ENCODE assay signal across 14 cellular contexts in genomic region chr17:34318474-34318873, GRCh38. TPM values are rescaled to one million over a fixed set of nuclear protein-coding genes. Genes with fewer than 3 reads are reported as not detected.
A peak's percentile ranks its signal among the peaks of the same experiment; 100 is the strongest.
DNase-seq lines count a peak whose midpoint lies in the region; ATAC-seq and TF ChIP-seq lines count a peak whose summit lies in the region.
"Had no signal": no experiment of that assay in that cellular context is flagged by ENCODE, and none has a peak within 500 bp of the region (broad histone marks: within the 10 kb centered on the region; RNA-seq: fewer than 3 reads in every experiment).

No MANE protein-coding gene starts in this region.

- no peak overlapping the region for H2BK15ac ChIP-seq in mesenchymal stem cell (ENCODE audit: low read depth, poor library complexity, severe bottlenecking)

- no peak overlapping the region for H4K91ac ChIP-seq in mesenchymal stem cell (ENCODE audit: low read length)

- H3K27ac ChIP-seq in MM.1S (ENCODE audit: low read length) (no peak overlapping the region), subcutaneous abdominal adipose tissue (ENCODE audit: low read depth, low read length) (peak overlapping the region; percentile 54), mesenchymal stem cell (ENCODE audit: low read length, poor library complexity, severe bottlenecking) (no peak overlapping the region), suprapubic skin (no peak overlapping the region)

- H3K9me2 ChIP-seq in MM.1S (replicated peaks; ENCODE audit: insufficient read depth, low read length): no peaks in the 10 kb centered on the region

- no peak overlapping the region for H3K27ac Mint-ChIP-seq in activated CD8-positive, alpha-beta T cell treated with anti-CD3 and anti-CD28 coated beads, Interleukin-2, amount 10 ng/mL, durations not matched to agents 7 days and 5 days

- H3K36me3 Mint-ChIP-seq in activated CD8-positive, alpha-beta T cell treated with anti-CD3 and anti-CD28 coated beads, Interleukin-2, amount 10 ng/mL, durations not matched to agents 7 days and 5 days (ENCODE audit: low read depth): no peaks in the 10 kb centered on the region

- no peak overlapping the region for H3K4ac ChIP-seq in mesenchymal stem cell (ENCODE audit: low read depth in 1 of 2, low read length in 2 of 2)

- H3K9me3 Mint-ChIP-seq in activated CD8-positive, alpha-beta T cell treated with anti-CD3 and anti-CD28 coated beads, Interleukin-2, amount 10 ng/mL, durations not matched to agents 7 days and 5 days (ENCODE audit: insufficient read depth): no peaks in the 10 kb centered on the region

- no peaks in the 10 kb centered on the region for H3K79me2 ChIP-seq in MM.1S (ENCODE audit: low read length)

- DNase-seq in stimulated activated CD4-positive, alpha-beta T cell treated with anti-CD3 and anti-CD28 coated beads, Interleukin-4, amount 100 ng/mL, for 1 hour: peak; percentile 3
- no peak for DNase-seq in stimulated activated CD4-positive, alpha-beta T cell treated with anti-CD3 and anti-CD28 coated beads, Interleukin-12 subunit alpha, Interleukin-12 subunit beta, amount 100 ng/mL, for 4 hours
- DNase-seq in MM.1S (peak; percentile 41), mesenchymal stem cell (no peak), suprapubic skin (ENCODE audit: low spot score in 2 of 2) (no peak)
- peak; percentile 27 for DNase-seq in activated CD8-positive, alpha-beta T cell treated with anti-CD3 and anti-CD28 coated beads, Interleukin-2, amount 10 ng/mL, durations not matched to agents 7 days and 5 days
- DNase-seq: COR-L47, kidney, NCI-H1105 treated with DMSO at 0.1 percent for 48 hours, occipital lobe had no signal

- H4K20me1 ChIP-seq in MM.1S (ENCODE audit: insufficient read depth, low read length): no peaks in the 10 kb centered on the region

- no peak overlapping the region for H2AFZ ChIP-seq in MM.1S (ENCODE audit: low read length)
- H2AFZ ChIP-seq in mesenchymal stem cell (ENCODE audit: low read depth, low read length): no peak overlapping the region

- 70% methylated on average over 3 of the region's 3 CpGs for WGBS in mesenchymal stem cell
- 87% methylated on average over 3 of the region's 3 CpGs for WGBS in suprapubic skin

- H2AK5ac ChIP-seq in mesenchymal stem cell (ENCODE audit: low read length, severe bottlenecking): no peak overlapping the region

- H3K9me3 ChIP-seq in MM.1S (replicated peaks; ENCODE audit: insufficient read depth, low read length) (no peaks in the 10 kb centered on the region), subcutaneous abdominal adipose tissue (ENCODE audit: control insufficient read depth in 5 of 5, low read length in 5 of 5) (peaks cover 0 to 3% (median 0%) of the 10 kb centered on the region in 5 donors), mesenchymal stem cell (ENCODE audit: control insufficient read depth, low read length) (no peaks in the 10 kb centered on the region), suprapubic skin (no peaks in the 10 kb centered on the region)
- H3K9me3 ChIP-seq: tibial nerve had no signal

- peaks cover 21% of the 10 kb centered on the region for H3K27me3 Mint-ChIP-seq in activated CD8-positive, alpha-beta T cell treated with anti-CD3 and anti-CD28 coated beads, Interleukin-2, amount 10 ng/mL, durations not matched to agents 7 days and 5 days (ENCODE audit: low read depth)

- H3K9ac ChIP-seq in MM.1S (ENCODE audit: low read length) (no peak overlapping the region), subcutaneous abdominal adipose tissue (ENCODE audit: low read length in 5 of 5) (no peak overlapping the region), mesenchymal stem cell (ENCODE audit: low read length) (no peak overlapping the region)

- no peak overlapping the region for H3K4me3 Mint-ChIP-seq in activated CD8-positive, alpha-beta T cell treated with anti-CD3 and anti-CD28 coated beads, Interleukin-2, amount 10 ng/mL, durations not matched to agents 7 days and 5 days

- no peak overlapping the region for H4K8ac ChIP-seq in mesenchymal stem cell (ENCODE audit: low read length)

- H3K27me3 ChIP-seq in MM.1S (replicated peaks; ENCODE audit: insufficient read depth, low read length) (no peaks in the 10 kb centered on the region), subcutaneous abdominal adipose tissue (ENCODE audit: control insufficient read depth in 5 of 5, insufficient read depth in 4 of 5, low read length in 5 of 5) (peaks cover 0 to 2% (median 0%) of the 10 kb centered on the region in 5 donors), mesenchymal stem cell (ENCODE audit: control insufficient read depth in 1 of 2, insufficient read depth in 1 of 2, low read length in 2 of 2) (no peaks in the 10 kb centered on the region), suprapubic skin (no peaks in the 10 kb centered on the region)
- H3K27me3 ChIP-seq: tibial nerve had no signal

- no peak for TF ChIP-seq POLR2A in suprapubic skin (IDR thresholded peaks at IDR 0.05)

- no peaks in the 10 kb centered on the region for H3K4me1 Mint-ChIP-seq in activated CD8-positive, alpha-beta T cell treated with anti-CD3 and anti-CD28 coated beads, Interleukin-2, amount 10 ng/mL, durations not matched to agents 7 days and 5 days (ENCODE audit: low read depth)

- no peak overlapping the region for H2BK5ac ChIP-seq in mesenchymal stem cell (ENCODE audit: low read depth, low read length, poor library complexity, severe bottlenecking)

- H3K4me1 ChIP-seq in MM.1S (ENCODE audit: low read length) (peaks cover 11% of the 10 kb centered on the region), subcutaneous abdominal adipose tissue (ENCODE audit: control insufficient read depth in 5 of 5, insufficient read depth in 5 of 5, low read length in 5 of 5) (peaks cover 16 to 37% (median 26%) of the 10 kb centered on the region in 5 donors), mesenchymal stem cell (ENCODE audit: control insufficient read depth, insufficient read depth, low read depth, low read length) (no peaks in the 10 kb centered on the region), suprapubic skin (peaks cover 26% of the 10 kb centered on the region)

- peak; percentile 42 for TF ChIP-seq CTCF in MM.1S (IDR thresholded peaks at IDR 0.05; ENCODE audit: low read length)
- TF ChIP-seq CTCF in suprapubic skin (IDR thresholded peaks at IDR 0.05): no peak

- POLR2A ChIA-PET in activated CD8-positive, alpha-beta T cell treated with anti-CD3 and anti-CD28 coated beads, Interleukin-2, amount 10 ng/mL, durations not matched to agents 7 days and 5 days (lab: Charles Lee): no interaction called here

- H3F3A ChIP-seq in MM.1S (ENCODE audit: insufficient read depth, low read length): no peaks in the 10 kb centered on the region

- no peak overlapping the region for H2BK120ac ChIP-seq in mesenchymal stem cell (ENCODE audit: low read depth, low read length)

- H3K18ac ChIP-seq in mesenchymal stem cell (ENCODE audit: low read depth in 1 of 2, low read length in 2 of 2): no peak overlapping the region

- H3K4me2 ChIP-seq in MM.1S (ENCODE audit: low read depth, low read length) (no peak overlapping the region), mesenchymal stem cell (ENCODE audit: low read length, poor library complexity, severe bottlenecking) (no peak overlapping the region)

- no peak overlapping the region for H2BK12ac ChIP-seq in mesenchymal stem cell (ENCODE audit: low read length in 2 of 2)

- no peak overlapping the region for H3K23ac ChIP-seq in mesenchymal stem cell (ENCODE audit: low read length in 2 of 2)

- no peak for TF ChIP-seq EP300 in suprapubic skin (IDR thresholded peaks at IDR 0.05)

- no peak overlapping the region for H3K4me3 ChIP-seq in MM.1S (ENCODE audit: low read length)
- H3K4me3 ChIP-seq in subcutaneous abdominal adipose tissue (ENCODE audit: low read depth in 1 of 5, low read length in 5 of 5): no peak overlapping the region
- no peak overlapping the region for H3K4me3 ChIP-seq in mesenchymal stem cell (ENCODE audit: insufficient read depth in 1 of 2, low read depth in 1 of 2, low read length in 2 of 2)
- no peak overlapping the region for H3K4me3 ChIP-seq in suprapubic skin
- H3K4me3 ChIP-seq: tibial nerve had no signal

- H3K36me3 ChIP-seq in MM.1S (replicated peaks; ENCODE audit: insufficient read depth, low read length) (no peaks in the 10 kb centered on the region), subcutaneous abdominal adipose tissue (ENCODE audit: control insufficient read depth in 5 of 5, insufficient read depth in 5 of 5, low read length in 5 of 5) (no peaks in the 10 kb centered on the region), mesenchymal stem cell (ENCODE audit: control insufficient read depth in 1 of 2, insufficient read depth in 2 of 2, low read depth in 1 of 2, low read length in 2 of 2) (no peaks in the 10 kb centered on the region), suprapubic skin (no peaks in the 10 kb centered on the region)
- H3K36me3 ChIP-seq: tibial nerve had no signal

- no peaks in the 10 kb centered on the region for H3K79me1 ChIP-seq in mesenchymal stem cell (replicated peaks; ENCODE audit: low read length, poor library complexity, severe bottlenecking)

- no peak overlapping the region for H3K14ac ChIP-seq in mesenchymal stem cell (ENCODE audit: low read length in 2 of 2)

- ATAC-seq in activated CD8-positive, alpha-beta T cell treated with anti-CD3 and anti-CD28 coated beads, Interleukin-2, amount 10 ng/mL, durations not matched to agents 7 days and 5 days: no peak
- ATAC-seq in HG03342 (IDR thresholded peaks at IDR 0.05; ENCODE audit: unreplicated experiment): no peak

- CTCF ChIA-PET in activated CD8-positive, alpha-beta T cell treated with anti-CD3 and anti-CD28 coated beads, Interleukin-2, amount 10 ng/mL, durations not matched to agents 7 days and 5 days (lab: Charles Lee): interaction anchor here (6.8 kb wide), 1 partner anchor 43 kb away, joined by 42 read pairs; no protein-coding TSS in a partner anchor

RNA-seq across cellular contexts. Expression of gene CCL8, which starts 0.8 kb away (rescaled TPM):
- total RNA-seq in activated CD8-positive, alpha-beta T cell treated with anti-CD3 and anti-CD28 coated beads, Interleukin-2, amount 10 ng/mL, durations not matched to agents 7 days and 5 days: not detected
- polyA plus RNA-seq in mesenchymal stem cell (2013, experiment 1 of 2): not detected
- not detected for polyA plus RNA-seq in mesenchymal stem cell (2013, experiment 2 of 2)
- 1 to 10 TPM in 1 of 4 donors, under 1 TPM in 1, not detected in 2; 0.64 to 2.2 TPM for total RNA-seq in suprapubic skin
- total RNA-seq: activated CD8-positive, alpha-beta memory T cell treated with anti-CD3 and anti-CD28 coated beads for 36 hours; kidney; tibial nerve had no signal

RNA-seq across cellular contexts. Expression of gene CCL11, which starts 32.9 kb away (rescaled TPM):
- total RNA-seq in activated CD8-positive, alpha-beta T cell treated with anti-CD3 and anti-CD28 coated beads, Interleukin-2, amount 10 ng/mL, durations not matched to agents 7 days and 5 days: not detected
- not detected for polyA plus RNA-seq in mesenchymal stem cell (2013, experiment 1 of 2)
- not detected for polyA plus RNA-seq in mesenchymal stem cell (2013, experiment 2 of 2)
- total RNA-seq in suprapubic skin: not detected
- total RNA-seq: activated CD8-positive, alpha-beta memory T cell treated with anti-CD3 and anti-CD28 coated beads for 36 hours; kidney; occipital lobe had no signal

RNA-seq across cellular contexts. Expression of gene CCL13, which starts 37.8 kb away (rescaled TPM):
- not detected for total RNA-seq in activated CD8-positive, alpha-beta T cell treated with anti-CD3 and anti-CD28 coated beads, Interleukin-2, amount 10 ng/mL, durations not matched to agents 7 days and 5 days
- not detected for polyA plus RNA-seq in mesenchymal stem cell (2013, experiment 1 of 2)
- not detected for polyA plus RNA-seq in mesenchymal stem cell (2013, experiment 2 of 2)
- total RNA-seq in suprapubic skin: 1 to 10 TPM in 1 of 4 donors, not detected in 3; 1.6 TPM
- total RNA-seq: activated CD8-positive, alpha-beta memory T cell treated with anti-CD3 and anti-CD28 coated beads for 36 hours; occipital lobe had no signal

RNA-seq across cellular contexts. Expression of gene CCL1, which starts 44.6 kb away (rescaled TPM):
- not detected for total RNA-seq in activated CD8-positive, alpha-beta T cell treated with anti-CD3 and anti-CD28 coated beads, Interleukin-2, amount 10 ng/mL, durations not matched to agents 7 days and 5 days
- polyA plus RNA-seq in mesenchymal stem cell (2013, experiment 1 of 2): not detected
- not detected for polyA plus RNA-seq in mesenchymal stem cell (2013, experiment 2 of 2)
- not detected for total RNA-seq in suprapubic skin
- total RNA-seq: kidney, tibial nerve had no signal

RNA-seq across cellular contexts. Expression of gene CCL7, which starts 48.5 kb away (rescaled TPM):
- not detected for total RNA-seq in activated CD8-positive, alpha-beta T cell treated with anti-CD3 and anti-CD28 coated beads, Interleukin-2, amount 10 ng/mL, durations not matched to agents 7 days and 5 days
- 0.43 TPM for polyA plus RNA-seq in mesenchymal stem cell (2013, experiment 1 of 2)
- 0.51 TPM for polyA plus RNA-seq in mesenchymal stem cell (2013, experiment 2 of 2)
- 1 to 10 TPM in 1 of 4 donors, not detected in 3; 1.5 TPM for total RNA-seq in suprapubic skin
- total RNA-seq: activated CD8-positive, alpha-beta memory T cell treated with anti-CD3 and anti-CD28 coated beads for 36 hours; kidney; occipital lobe; tibial nerve had no signal

Comparison
In these comparisons a context has a peak if more than half of its experiments do, and no peak if none do; other contexts are left out.
1. DNase-seq: peak in stimulated activated CD4-positive, alpha-beta T cell treated with anti-CD3 and anti-CD28 coated beads, Interleukin-4, amount 100 ng/mL, for 1 hour (single experiment), MM.1S (single experiment) and activated CD8-positive, alpha-beta T cell treated with anti-CD3 and anti-CD28 coated beads, Interleukin-2, amount 10 ng/mL, durations not matched to agents 7 days and 5 days (single experiment); none in stimulated activated CD4-positive, alpha-beta T cell treated with anti-CD3 and anti-CD28 coated beads, Interleukin-12 subunit alpha, Interleukin-12 subunit beta, amount 100 ng/mL, for 4 hours (single experiment), mesenchymal stem cell (single experiment) and suprapubic skin (0 of 2).